Comparison of ENCODE assay signal across 20 cellular contexts in the genomic region with DNA sequence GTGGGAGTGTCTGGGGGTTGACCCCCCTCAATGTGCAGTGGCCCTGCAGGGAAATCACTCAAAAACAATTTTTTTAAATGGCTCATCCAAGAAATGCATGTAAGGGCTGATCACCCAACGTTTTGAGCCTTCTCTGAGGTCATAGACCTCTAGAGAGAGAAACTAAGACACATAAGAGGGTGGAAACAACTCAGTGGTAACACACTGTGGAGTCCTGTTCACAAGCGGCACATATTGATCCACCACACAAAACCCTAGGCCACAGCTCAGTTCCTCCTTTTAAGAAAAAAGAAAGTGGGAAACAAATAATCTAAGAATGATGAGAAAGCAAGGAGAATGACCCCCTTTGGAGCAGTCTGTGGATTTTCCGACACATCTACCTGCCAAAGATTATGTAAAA.
DNase-seq lines count a peak whose midpoint lies in the region; ATAC-seq and TF ChIP-seq lines count a peak whose summit lies in the region.
"Had no signal": no experiment of that assay in that cellular context is flagged by ENCODE, and none has a peak within 500 bp of the region (broad histone marks: within the 10 kb centered on the region; RNA-seq: fewer than 3 reads in every experiment).

No MANE protein-coding gene starts in this region.

- DNase-seq in OCI-LY7 (ENCODE audit: low spot score) (peak; percentile 28), SIG-M5 treated with dmso at 0.1 percent for 504 hours (lab: John Stamatoyannopoulos, UW; ENCODE audit: unreplicated experiment) (no peak), SIG-M5 (lab: John Stamatoyannopoulos, UW) (no peak)
- no peak for DNase-seq in activated naive CD4-positive, alpha-beta T cell treated with Interleukin-2 at 50 U/mL for 16 hours
- DNase-seq: activated CD4-positive, alpha-beta T cell treated with anti-CD3 and anti-CD28 coated beads, Interleukin-2, amount 10 ng/mL, durations not matched to agents 24 days and 14 days; activated naive CD8-positive, alpha-beta T cell treated with anti-CD3 and anti-CD28 coated beads, Interleukin-2, amount 50 U/mL, for 24 hours; brain microvascular endothelial cell; CD4-positive, CD25-positive, alpha-beta regulatory T cell; DMS 273 treated with DMSO at 0.1 percent for 48 hours; GF-D8; left colon; natural killer cell; NCI-H1436 treated with DMSO at 0.1 percent for 48 hours; NCI-H748 treated with DMSO at 0.1 percent for 48 hours; ovary had no signal

- BruUV-seq in OCI-LY7 (replicated peaks; lab: Mats Ljungman, UMichigan), result no TSS peak

- no peak for TF ChIP-seq CTCF in OCI-LY7 (conservative IDR thresholded peaks at IDR 0.05; ENCODE audit: low read length)

- peak overlapping the region; percentile 57 for H3K4me2 ChIP-seq in OCI-LY7 (ENCODE audit: low read length)

- no peaks in the 10 kb centered on the region for H3K79me2 ChIP-seq in OCI-LY7 (ENCODE audit: insufficient read depth, low read depth, low read length)

- peak overlapping the region; percentile 51 for H3K4me3 ChIP-seq in OCI-LY7 (ENCODE audit: low read depth, low read length, poor library complexity, severe bottlenecking)
- H3K4me3 ChIP-seq: ovary, right atrium auricular region had no signal

- intact Hi-C loops in OCI-LY7 (cut with micrococcal nuclease; ENCODE audit: unreplicated experiment), result no loop called here

- POLR2A ChIA-PET in OCI-LY7 (lab: Charles Lee), result interaction anchor here (0.6 to 2.0 kb wide), 8 partner anchors 18 to 166 kb away, joined by 3 to 8 read pairs (median 4); a partner anchor contains a TSS

- H3K4me1 ChIP-seq in OCI-LY7 (ENCODE audit: insufficient read depth, low read length, poor library complexity, severe bottlenecking), result peaks cover 54% of the 10 kb centered on the region

- peak overlapping the region; percentile 92 for H2AFZ ChIP-seq in OCI-LY7 (ENCODE audit: low read length)

- H3K9me2 ChIP-seq in OCI-LY7 (ENCODE audit: insufficient read depth, low read length), result no peaks in the 10 kb centered on the region

- no peaks in the 10 kb centered on the region for H4K20me1 ChIP-seq in OCI-LY7 (ENCODE audit: insufficient read depth, low read length)

- peak; percentile 67 for ATAC-seq in GM18867 (IDR thresholded peaks at IDR 0.05; ENCODE audit: unreplicated experiment)
- ATAC-seq in GM21447 (IDR thresholded peaks at IDR 0.05; ENCODE audit: unreplicated experiment), result peak; percentile 61
- ATAC-seq in HG02938 (IDR thresholded peaks at IDR 0.05; ENCODE audit: unreplicated experiment), result peak; percentile 81
- ATAC-seq in SK-N-SH treated with all-trans-retinoic acid at 6 μM for 48 hours, result no peak
- ATAC-seq: activated naive CD8-positive, alpha-beta T cell treated with anti-CD3 and anti-CD28 coated beads, Interleukin-2, amount 50 U/mL, for 24 hours; left colon; natural killer cell had no signal

- peaks cover 45% of the 10 kb centered on the region for H3K9me3 ChIP-seq in OCI-LY7 (ENCODE audit: low read length)
- H3K9me3 ChIP-seq: ovary had no signal

- H3K27ac ChIP-seq in OCI-LY7 (ENCODE audit: low read depth, low read length, poor library complexity, severe bottlenecking), result peak overlapping the region; percentile 84
- H3K27ac ChIP-seq: brain microvascular endothelial cell, ovary, right atrium auricular region had no signal

- CTCF ChIA-PET in OCI-LY7 (lab: Charles Lee; ENCODE audit: unreplicated experiment), result no interaction called here

- H3K36me3 ChIP-seq in OCI-LY7 (ENCODE audit: insufficient read depth, low read length), result peaks cover 19% of the 10 kb centered on the region
- H3K36me3 ChIP-seq: brain microvascular endothelial cell, ovary, right atrium auricular region had no signal

TF ChIP-seq in SK-N-SH treated with all-trans-retinoic acid at 6 μM for 48 hours, 23 proteins besides CTCF, POLR2A, EP300 and RAD21:
- TF ChIP-seq, protein P1, sequence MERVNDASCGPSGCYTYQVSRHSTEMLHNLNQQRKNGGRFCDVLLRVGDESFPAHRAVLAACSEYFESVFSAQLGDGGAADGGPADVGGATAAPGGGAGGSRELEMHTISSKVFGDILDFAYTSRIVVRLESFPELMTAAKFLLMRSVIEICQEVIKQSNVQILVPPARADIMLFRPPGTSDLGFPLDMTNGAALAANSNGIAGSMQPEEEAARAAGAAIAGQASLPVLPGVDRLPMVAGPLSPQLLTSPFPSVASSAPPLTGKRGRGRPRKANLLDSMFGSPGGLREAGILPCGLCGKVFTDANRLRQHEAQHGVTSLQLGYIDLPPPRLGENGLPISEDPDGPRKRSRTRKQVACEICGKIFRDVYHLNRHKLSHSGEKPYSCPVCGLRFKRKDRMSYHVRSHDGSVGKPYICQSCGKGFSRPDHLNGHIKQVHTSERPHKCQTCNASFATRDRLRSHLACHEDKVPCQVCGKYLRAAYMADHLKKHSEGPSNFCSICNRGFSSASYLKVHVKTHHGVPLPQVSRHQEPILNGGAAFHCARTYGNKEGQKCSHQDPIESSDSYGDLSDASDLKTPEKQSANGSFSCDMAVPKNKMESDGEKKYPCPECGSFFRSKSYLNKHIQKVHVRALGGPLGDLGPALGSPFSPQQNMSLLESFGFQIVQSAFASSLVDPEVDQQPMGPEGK (CRISPR knock-in tag; IDR thresholded peaks at IDR 0.05; ENCODE audit: borderline replicate concordance), result no peak
- TF ChIP-seq GLIS3 (CRISPR knock-in tag; IDR thresholded peaks at IDR 0.05) (no peak), ZFP3 (CRISPR knock-in tag; IDR thresholded peaks at IDR 0.05) (no peak), ZFP30 (CRISPR knock-in tag; IDR thresholded peaks at IDR 0.05) (no peak), BACH2 (CRISPR knock-in tag; IDR thresholded peaks at IDR 0.05; ENCODE audit: borderline replicate concordance) (no peak), CSDC2 (CRISPR knock-in tag; IDR thresholded peaks at IDR 0.05) (no peak)
